26 cellular contexts compared by ENCODE assay signal in genomic region chr22:46126853-46127385, GRCh38.
"Had no signal": no experiment of that assay in that cellular context is flagged by ENCODE, and none has a peak within 500 bp of the region (broad histone marks: within the 10 kb centered on the region; RNA-seq: fewer than 3 reads in every experiment).

No MANE protein-coding gene starts in this region.

- H3K9ac ChIP-seq: KMS-11 had no signal

- H3K36me3 ChIP-seq: MG63 had no signal

- H3K4me2 ChIP-seq: KMS-11, PC-9 had no signal

- H3K4me3 ChIP-seq: MG63, PC-9, SK-N-MC had no signal

- H3K4me3 Mint-ChIP-seq: activated B cell treated with CpG ODN at 0.5 μM for 24 hours; activated CD4-positive, alpha-beta memory T cell treated with anti-CD3 and anti-CD28 coated beads, Interleukin-2, amount 10 ng/mL, durations not matched to agents 7 days and 5 days; activated naive CD4-positive, alpha-beta T cell treated with anti-CD3 and anti-CD28 coated beads for 36 hours; activated naive CD8-positive, alpha-beta T cell; activated T-helper 17 cell treated with anti-CD3 and anti-CD28 coated beads, Interleukin-2, amount 50 U/mL, for 72 hours; brain; central memory CD8-positive, alpha-beta T cell; T-helper 2 cell treated with Interferon-gamma antibody and Interleukin-4, amounts not matched to agents 5 μg/mL and 100 μg/mL, for 36 hours had no signal

- ATAC-seq: activated T-helper 17 cell treated with anti-CD3 and anti-CD28 coated beads, Interleukin-2, amount 50 U/mL, for 72 hours; Right ventricle myocardium inferior had no signal

- DNase-seq: activated B cell treated with CpG ODN at 0.5 μM for 24 hours; activated CD4-positive, alpha-beta memory T cell treated with anti-CD3 and anti-CD28 coated beads, Interleukin-2, amount 10 ng/mL, durations not matched to agents 7 days and 5 days; activated CD4-positive, alpha-beta T cell treated with anti-CD3 and anti-CD28 coated beads, Interleukin-2, amount 50 U/mL, for 1 hour; activated gamma-delta T cell; activated naive CD4-positive, alpha-beta T cell treated with anti-CD3 and anti-CD28 coated beads for 36 hours; activated T-cell treated with anti-CD3 and anti-CD28 coated beads for 4 hours; activated T-cell treated with anti-CD3 and anti-CD28 coated beads, Interleukin-2, amount 50 U/mL, for 48 hours; amygdala; MG63; MV-4-11; NCI-H1092 treated with DMSO at 0.1 percent for 48 hours; NCI-H1417 treated with DMSO at 0.1 percent for 48 hours; NCI-H1694; NCI-H2029; NCI-H2107; NCI-H524; PC-9; SW 1271 had no signal

- H3K27ac ChIP-seq: KMS-11, PC-9, SK-N-MC had no signal

- H3K9me3 ChIP-seq: MG63 had no signal

- H3K27me3 ChIP-seq: MG63 had no signal

- H3K27ac Mint-ChIP-seq: activated B cell treated with CpG ODN at 0.5 μM for 24 hours; activated CD4-positive, alpha-beta memory T cell treated with anti-CD3 and anti-CD28 coated beads, Interleukin-2, amount 10 ng/mL, durations not matched to agents 7 days and 5 days; activated naive CD4-positive, alpha-beta T cell treated with anti-CD3 and anti-CD28 coated beads for 36 hours; activated naive CD8-positive, alpha-beta T cell; activated T-helper 17 cell treated with anti-CD3 and anti-CD28 coated beads, Interleukin-2, amount 50 U/mL, for 72 hours; brain; T-helper 2 cell treated with Interferon-gamma antibody and Interleukin-4, amounts not matched to agents 5 μg/mL and 100 μg/mL, for 36 hours had no signal

- H3K9me3 Mint-ChIP-seq: activated B cell treated with CpG ODN at 0.5 μM for 24 hours; activated CD4-positive, alpha-beta memory T cell treated with anti-CD3 and anti-CD28 coated beads, Interleukin-2, amount 10 ng/mL, durations not matched to agents 7 days and 5 days; activated naive CD4-positive, alpha-beta T cell treated with anti-CD3 and anti-CD28 coated beads for 36 hours; activated T-helper 17 cell treated with anti-CD3 and anti-CD28 coated beads, Interleukin-2, amount 50 U/mL, for 72 hours; brain; central memory CD8-positive, alpha-beta T cell; T-helper 2 cell treated with Interferon-gamma antibody and Interleukin-4, amounts not matched to agents 5 μg/mL and 100 μg/mL, for 36 hours had no signal

- H3K36me3 Mint-ChIP-seq: activated naive CD8-positive, alpha-beta T cell; brain had no signal

- H2AFZ ChIP-seq: PC-9 had no signal

- H3K4me1 Mint-ChIP-seq: activated CD4-positive, alpha-beta memory T cell treated with anti-CD3 and anti-CD28 coated beads, Interleukin-2, amount 10 ng/mL, durations not matched to agents 7 days and 5 days; activated T-helper 17 cell treated with anti-CD3 and anti-CD28 coated beads, Interleukin-2, amount 50 U/mL, for 72 hours; brain; central memory CD8-positive, alpha-beta T cell had no signal

- H3K27me3 Mint-ChIP-seq: activated B cell treated with CpG ODN at 0.5 μM for 24 hours; activated CD4-positive, alpha-beta memory T cell treated with anti-CD3 and anti-CD28 coated beads, Interleukin-2, amount 10 ng/mL, durations not matched to agents 7 days and 5 days; activated naive CD8-positive, alpha-beta T cell; central memory CD8-positive, alpha-beta T cell had no signal
